In genomic region chr17:7034955-7035590, GRCh38 we compare ENCODE assay signal across 8 cellular contexts.
DNase-seq lines count a peak whose midpoint lies in the region; ATAC-seq lines count a peak whose summit lies in the region.

No MANE protein-coding gene starts in this region.

- H3K9me3 Mint-ChIP-seq in activated naive CD8-positive, alpha-beta T cell treated with anti-CD3 and anti-CD28 coated beads, Interleukin-2, amount 50 U/mL, for 24 hours = peaks cover 2% of the 10 kb centered on the region
- H3K9me3 Mint-ChIP-seq in stimulated activated naive B cell treated with anti-CD40 and anti-IgM and Interleukin-4, amounts not matched to agents 10 μg/mL and 1 μg/mL and 100 μg/mL, for 72 hours = peaks cover 1 to 2% of the 10 kb centered on the region in 2 donors

- H3K27me3 ChIP-seq in iPS-20b (ENCODE audit: insufficient read depth, low read length) = peaks cover 10% of the 10 kb centered on the region

- no peaks in the 10 kb centered on the region for H3K36me3 Mint-ChIP-seq in activated naive CD8-positive, alpha-beta T cell treated with anti-CD3 and anti-CD28 coated beads, Interleukin-2, amount 50 U/mL, for 24 hours (ENCODE audit: low read depth)
- H3K36me3 Mint-ChIP-seq in stimulated activated naive B cell treated with anti-CD40 and anti-IgM and Interleukin-4, amounts not matched to agents 10 μg/mL and 1 μg/mL and 100 μg/mL, for 72 hours = peaks cover 5% of the 10 kb centered on the region in 2 donors

- peaks cover 4% of the 10 kb centered on the region; the same call in 1 of the 2 replicates for H3K4me1 ChIP-seq in iPS-20b (ENCODE audit: insufficient read depth, low read length)

- H3K36me3 ChIP-seq in iPS-20b (ENCODE audit: insufficient read depth, low read depth, low read length) = no peaks in the 10 kb centered on the region

- H3K27ac Mint-ChIP-seq in activated naive CD8-positive, alpha-beta T cell treated with anti-CD3 and anti-CD28 coated beads, Interleukin-2, amount 50 U/mL, for 24 hours = peak overlapping the region; percentile 94
- peak overlapping the region; percentile 99 for H3K27ac Mint-ChIP-seq in stimulated activated naive B cell treated with anti-CD40 and anti-IgM and Interleukin-4, amounts not matched to agents 10 μg/mL and 1 μg/mL and 100 μg/mL, for 72 hours

- peaks cover 65% of the 10 kb centered on the region for H3K4me1 Mint-ChIP-seq in activated naive CD8-positive, alpha-beta T cell treated with anti-CD3 and anti-CD28 coated beads, Interleukin-2, amount 50 U/mL, for 24 hours
- peaks cover 30 to 54% of the 10 kb centered on the region in 2 donors for H3K4me1 Mint-ChIP-seq in stimulated activated naive B cell treated with anti-CD40 and anti-IgM and Interleukin-4, amounts not matched to agents 10 μg/mL and 1 μg/mL and 100 μg/mL, for 72 hours

- H3K4me3 ChIP-seq in iPS-20b (ENCODE audit: low read length) = peak overlapping the region; percentile 81

- H3K4me3 Mint-ChIP-seq in activated naive CD8-positive, alpha-beta T cell treated with anti-CD3 and anti-CD28 coated beads, Interleukin-2, amount 50 U/mL, for 24 hours = peak overlapping the region; percentile 93
- peak overlapping the region; percentile 95 to 99 for H3K4me3 Mint-ChIP-seq in stimulated activated naive B cell treated with anti-CD40 and anti-IgM and Interleukin-4, amounts not matched to agents 10 μg/mL and 1 μg/mL and 100 μg/mL, for 72 hours

- H3K27me3 Mint-ChIP-seq in activated naive CD8-positive, alpha-beta T cell treated with anti-CD3 and anti-CD28 coated beads, Interleukin-2, amount 50 U/mL, for 24 hours = no peaks in the 10 kb centered on the region
- no peaks in the 10 kb centered on the region for H3K27me3 Mint-ChIP-seq in stimulated activated naive B cell treated with anti-CD40 and anti-IgM and Interleukin-4, amounts not matched to agents 10 μg/mL and 1 μg/mL and 100 μg/mL, for 72 hours

- H3K9me3 ChIP-seq in iPS-20b (ENCODE audit: insufficient read depth, low read depth, low read length) = no peaks in the 10 kb centered on the region

- ATAC-seq in GM19043 (IDR thresholded peaks at IDR 0.05; ENCODE audit: low read depth, unreplicated experiment) (peak; percentile 16), HG03432 (IDR thresholded peaks at IDR 0.05; ENCODE audit: unreplicated experiment) (peak; percentile 18), HG02981 (IDR thresholded peaks at IDR 0.05; ENCODE audit: unreplicated experiment) (no peak)
- peak; percentile 72 for ATAC-seq in activated naive CD8-positive, alpha-beta T cell treated with anti-CD3 and anti-CD28 coated beads, Interleukin-2, amount 50 U/mL, for 24 hours
- peak; percentile 39 to 43 for ATAC-seq in stimulated activated naive B cell treated with anti-CD40 and anti-IgM and Interleukin-4, amounts not matched to agents 10 μg/mL and 1 μg/mL and 100 μg/mL, for 72 hours (replicated peaks)

- no peak overlapping the region for H3K27ac ChIP-seq in iPS-20b (ENCODE audit: low read length)

- DNase-seq in activated naive CD8-positive, alpha-beta T cell treated with anti-CD3 and anti-CD28 coated beads, Interleukin-2, amount 50 U/mL, for 24 hours = peak; percentile 57
- no peak for DNase-seq in stimulated activated naive B cell treated with anti-CD40 and anti-IgM and Interleukin-4, amounts not matched to agents 10 μg/mL and 1 μg/mL and 100 μg/mL, for 72 hours
- no peak for DNase-seq in DMS53 (lab: John Stamatoyannopoulos, UW)
- no peak for DNase-seq in retina

- peak overlapping the region; percentile 76; the same call in 1 of the 2 replicates for H3K9ac ChIP-seq in iPS-20b (ENCODE audit: low read depth, low read length)
